In genomic region chr21:34889287-34889536, GRCh38 we compare ENCODE assay signal across 8 cellular contexts.
DNase-seq lines count a peak whose midpoint lies in the region; ATAC-seq and TF ChIP-seq lines count a peak whose summit lies in the region.

No MANE protein-coding gene starts in this region.

- POLR2A ChIA-PET in activated CD4-positive, alpha-beta memory T cell treated with anti-CD3 and anti-CD28 coated beads for 36 hours (lab: Charles Lee), result interaction anchor here (0.8 to 8.7 kb wide), 25 partner anchors 9 to 468 kb away, joined by 3 to 267 read pairs (median 5); partner anchors contain the start of gene RUNX1

- intact Hi-C loops in activated CD4-positive, alpha-beta memory T cell treated with anti-CD3 and anti-CD28 coated beads for 36 hours (cut with micrococcal nuclease), result loop anchor here (2.0 to 10.0 kb wide), 8 partner anchors 46 to 636 kb away; no protein-coding TSS in a partner anchor

- peak overlapping the region; percentile 80 to 99 (median 96) for H3K4me3 ChIP-seq in BLaER1 treated with 17β-estradiol and CSF1 and Interleukin-3, amounts not matched to agents 10 nM and 100 nM
- H3K4me3 ChIP-seq in epithelial cell of esophagus (ENCODE audit: low read length) (peak overlapping the region; percentile 64), urinary bladder (ENCODE audit: low read depth, low read length) (peak overlapping the region; percentile 83)

- H3K9me3 Mint-ChIP-seq in activated CD4-positive, alpha-beta memory T cell treated with anti-CD3 and anti-CD28 coated beads for 36 hours, result no peaks in the 10 kb centered on the region
- no peaks in the 10 kb centered on the region for H3K9me3 Mint-ChIP-seq in naive B cell

- no peaks in the 10 kb centered on the region for H3K27me3 ChIP-seq in BLaER1 treated with 17β-estradiol and CSF1 and Interleukin-3, amounts not matched to agents 10 nM and 100 nM

- H3K9me3 ChIP-seq in BLaER1 treated with 17β-estradiol and CSF1 and Interleukin-3, amounts not matched to agents 10 nM and 100 nM (replicated peaks in 1 of 11), result peaks cover 0 to 9% (median 0%) of the 10 kb centered on the region in 11 experiments; a peak in 6 of 22 replicates

- peak; percentile 16 for ATAC-seq in GM21717 (IDR thresholded peaks at IDR 0.05; ENCODE audit: unreplicated experiment)
- ATAC-seq in naive B cell (ENCODE audit: low read depth in 2 of 2), result peak in 1 of 2 donors; percentile 17

- TF ChIP-seq CTCF in epithelial cell of esophagus (IDR thresholded peaks at IDR 0.05; ENCODE audit: insufficient read depth, low read depth, low read length, missing control alignments), result no peak

- H3K27ac ChIP-seq in BLaER1 treated with 17β-estradiol and CSF1 and Interleukin-3, amounts not matched to agents 10 nM and 100 nM, result peak overlapping the region; percentile 92 to 99 (median 97)
- peak overlapping the region; percentile 95 for H3K27ac ChIP-seq in urinary bladder (ENCODE audit: low read depth)

- H3K36me3 ChIP-seq in BLaER1 treated with 17β-estradiol and CSF1 and Interleukin-3, amounts not matched to agents 10 nM and 100 nM, result peaks cover 27 to 39% (median 35%) of the 10 kb centered on the region in 11 experiments; a peak in 20 of 22 replicates
- H3K36me3 ChIP-seq in urinary bladder (ENCODE audit: insufficient read depth), result no peaks in the 10 kb centered on the region

- peaks cover 40 to 80% (median 42%) of the 10 kb centered on the region in 11 experiments; a peak in 21 of 22 replicates for H4K20me1 ChIP-seq in BLaER1 treated with 17β-estradiol and CSF1 and Interleukin-3, amounts not matched to agents 10 nM and 100 nM

- peak overlapping the region; percentile 99 for H3K27ac Mint-ChIP-seq in activated CD4-positive, alpha-beta memory T cell treated with anti-CD3 and anti-CD28 coated beads for 36 hours
- H3K27ac Mint-ChIP-seq in naive B cell, result peak overlapping the region; percentile 90 to 97 (median 96)

- WGBS in urinary bladder, result under 1% methylated on average over 31 of the region's 31 CpGs

- peaks cover 5% of the 10 kb centered on the region for H3K27me3 Mint-ChIP-seq in activated CD4-positive, alpha-beta memory T cell treated with anti-CD3 and anti-CD28 coated beads for 36 hours
- H3K27me3 Mint-ChIP-seq in naive B cell, result no peaks in the 10 kb centered on the region

- peak overlapping the region; percentile 83 to 99 (median 95) for H3K4me2 ChIP-seq in BLaER1 treated with 17β-estradiol and CSF1 and Interleukin-3, amounts not matched to agents 10 nM and 100 nM

- H3K4me3 Mint-ChIP-seq in activated CD4-positive, alpha-beta memory T cell treated with anti-CD3 and anti-CD28 coated beads for 36 hours, result peak overlapping the region; percentile 89
- peak overlapping the region; percentile 88 to 96 (median 91) for H3K4me3 Mint-ChIP-seq in naive B cell

- peak; percentile 68 for DNase-seq in NAMALWA (ENCODE audit: low spot score)
- peak; percentile 73 for DNase-seq in activated CD4-positive, alpha-beta memory T cell treated with anti-CD3 and anti-CD28 coated beads for 36 hours
- DNase-seq in epithelial cell of esophagus (ENCODE audit: low read depth), result peak; percentile 81
- DNase-seq in naive B cell, result no peak
- no peak for DNase-seq in SKM-1 (lab: John Stamatoyannopoulos, UW; ENCODE audit: unreplicated experiment)

- H3K4me1 ChIP-seq in BLaER1 treated with 17β-estradiol and CSF1 and Interleukin-3, amounts not matched to agents 10 nM and 100 nM, result peaks cover 21 to 41% (median 31%) of the 10 kb centered on the region in 10 experiments
- H3K4me1 ChIP-seq in urinary bladder (ENCODE audit: insufficient read depth), result no peaks in the 10 kb centered on the region

- H3K36me3 Mint-ChIP-seq in activated CD4-positive, alpha-beta memory T cell treated with anti-CD3 and anti-CD28 coated beads for 36 hours, result peaks cover 27% of the 10 kb centered on the region
- H3K36me3 Mint-ChIP-seq in naive B cell, result peaks cover 0 to 6% of the 10 kb centered on the region in 2 donors

- CTCF ChIA-PET in activated CD4-positive, alpha-beta memory T cell treated with anti-CD3 and anti-CD28 coated beads for 36 hours (lab: Charles Lee), result interaction anchor here (0.6 to 7.5 kb wide), 32 partner anchors 11 to 951 kb away, joined by 3 to 120 read pairs (median 5); partner anchors contain the start of gene RUNX1

- H3K4me1 Mint-ChIP-seq in activated CD4-positive, alpha-beta memory T cell treated with anti-CD3 and anti-CD28 coated beads for 36 hours (ENCODE audit: low read depth), result peaks cover 45% of the 10 kb centered on the region
- H3K4me1 Mint-ChIP-seq in naive B cell, result peaks cover 16 to 51% (median 42%) of the 10 kb centered on the region in 3 donors

- H3K9ac ChIP-seq in BLaER1 treated with 17β-estradiol and CSF1 and Interleukin-3, amounts not matched to agents 10 nM and 100 nM, result peak overlapping the region; percentile 93 to 100 (median 98)

Comparison
In these comparisons a context has a peak if more than half of its experiments do, and no peak if none do; other contexts are left out.
1. DNase-seq: peak in NAMALWA (single experiment), activated CD4-positive, alpha-beta memory T cell treated with anti-CD3 and anti-CD28 coated beads for 36 hours (single experiment) and epithelial cell of esophagus (single experiment); none in naive B cell (single experiment) and SKM-1 (single experiment).
2. Peak in every context shown above with its lines, with median percentiles within 50 percentile points of each other: H3K4me3 ChIP-seq.